ENCODE assay signal across 34 cellular contexts in the genomic region with DNA sequence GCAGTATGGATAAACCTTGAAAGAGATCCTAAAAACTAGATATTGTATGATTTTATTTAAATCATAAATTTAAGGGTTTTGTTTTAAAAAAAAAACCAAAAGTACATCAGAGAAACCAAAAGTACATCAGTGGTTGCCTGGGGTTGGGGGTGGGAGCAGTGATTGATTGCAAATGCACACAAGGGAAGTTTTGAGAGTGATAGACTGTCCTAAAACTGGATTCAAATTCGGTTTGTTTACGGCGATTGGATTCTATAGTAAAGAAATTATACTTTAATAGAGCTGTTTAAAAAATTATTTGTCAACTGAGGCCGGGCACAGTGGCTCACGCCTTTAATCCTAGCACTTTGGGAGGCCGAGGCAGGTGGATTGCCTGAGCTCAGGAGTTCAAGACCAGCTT.
"Had no signal": no experiment of that assay in that cellular context is flagged by ENCODE, and none has a peak within 500 bp of the region (broad histone marks: within the 10 kb centered on the region; RNA-seq: fewer than 3 reads in every experiment).

No MANE protein-coding gene starts in this region.

- H3K4me3 ChIP-seq: MG63 had no signal

- H3K27me3 ChIP-seq: MG63 had no signal

- H3K36me3 ChIP-seq: MG63 had no signal

- DNase-seq: Karpas-422, Kasumi-1, MG63, MM.1S, MV-4-11, NCI-H1048, NCI-H1092 treated with DMSO at 0.1 percent for 48 hours, NCI-H1105, NCI-H1105 treated with DMSO at 0.1 percent for 48 hours, NCI-H1417, NCI-H1417 treated with DMSO at 0.1 percent for 48 hours, NCI-H1436, NCI-H1436 treated with DMSO at 0.1 percent for 48 hours, NCI-H146, NCI-H1694, NCI-H1694 treated with DMSO at 0.1 percent for 48 hours, NCI-H187, NCI-H187 treated with DMSO at 0.1 percent for 48 hours, NCI-H1930, NCI-H2029, NCI-H2029 treated with DMSO at 0.1 percent for 48 hours, NCI-H2081, NCI-H2081 treated with DMSO at 0.1 percent for 48 hours, NCI-H2107, NCI-H2171, NCI-H2171 treated with DMSO at 0.1 percent for 48 hours, NCI-H2227 treated with DMSO at 0.1 percent for 48 hours, NCI-H226, NCI-H345, NCI-H446, NCI-H446 treated with DMSO at 0.1 percent for 48 hours, NCI-H510A, NCI-H510A treated with DMSO at 0.1 percent for 48 hours, NCI-H524 had no signal
